2 cellular contexts compared by ENCODE assay signal in genomic region chr1:201537966-201538617, GRCh38.
TF ChIP-seq lines count a peak whose summit lies in the region.

No MANE protein-coding gene starts in this region.

TF ChIP-seq in GM12878, 131 proteins besides CTCF, POLR2A, EP300 and RAD21:
- TF ChIP-seq TCF12 (IDR thresholded peaks at IDR 0.05; ENCODE audit: low read depth, low read length) (no peak), SIX5 (IDR thresholded peaks at IDR 0.05; ENCODE audit: low read depth, low read length, severe bottlenecking) (no peak), BACH1 (IDR thresholded peaks at IDR 0.05; ENCODE audit: borderline replicate concordance) (no peak), ELK1 (IDR thresholded peaks at IDR 0.05; ENCODE audit: low read depth, low read length) (no peak), POLR2AphosphoS5 (IDR thresholded peaks at IDR 0.05; ENCODE audit: low read length) (no peak), BCL11A (IDR thresholded peaks at IDR 0.05; ENCODE audit: low read depth, low read length) (no peak), ATF7 (IDR thresholded peaks at IDR 0.05; ENCODE audit: low read depth) (no peak), SUPT20H (IDR thresholded peaks at IDR 0.05; ENCODE audit: borderline replicate concordance, control insufficient read depth, low read depth, low read length) (no peak), HSF1 (IDR thresholded peaks at IDR 0.05; ENCODE audit: low read depth, low read length) (no peak)
- TF ChIP-seq, protein P1, sequence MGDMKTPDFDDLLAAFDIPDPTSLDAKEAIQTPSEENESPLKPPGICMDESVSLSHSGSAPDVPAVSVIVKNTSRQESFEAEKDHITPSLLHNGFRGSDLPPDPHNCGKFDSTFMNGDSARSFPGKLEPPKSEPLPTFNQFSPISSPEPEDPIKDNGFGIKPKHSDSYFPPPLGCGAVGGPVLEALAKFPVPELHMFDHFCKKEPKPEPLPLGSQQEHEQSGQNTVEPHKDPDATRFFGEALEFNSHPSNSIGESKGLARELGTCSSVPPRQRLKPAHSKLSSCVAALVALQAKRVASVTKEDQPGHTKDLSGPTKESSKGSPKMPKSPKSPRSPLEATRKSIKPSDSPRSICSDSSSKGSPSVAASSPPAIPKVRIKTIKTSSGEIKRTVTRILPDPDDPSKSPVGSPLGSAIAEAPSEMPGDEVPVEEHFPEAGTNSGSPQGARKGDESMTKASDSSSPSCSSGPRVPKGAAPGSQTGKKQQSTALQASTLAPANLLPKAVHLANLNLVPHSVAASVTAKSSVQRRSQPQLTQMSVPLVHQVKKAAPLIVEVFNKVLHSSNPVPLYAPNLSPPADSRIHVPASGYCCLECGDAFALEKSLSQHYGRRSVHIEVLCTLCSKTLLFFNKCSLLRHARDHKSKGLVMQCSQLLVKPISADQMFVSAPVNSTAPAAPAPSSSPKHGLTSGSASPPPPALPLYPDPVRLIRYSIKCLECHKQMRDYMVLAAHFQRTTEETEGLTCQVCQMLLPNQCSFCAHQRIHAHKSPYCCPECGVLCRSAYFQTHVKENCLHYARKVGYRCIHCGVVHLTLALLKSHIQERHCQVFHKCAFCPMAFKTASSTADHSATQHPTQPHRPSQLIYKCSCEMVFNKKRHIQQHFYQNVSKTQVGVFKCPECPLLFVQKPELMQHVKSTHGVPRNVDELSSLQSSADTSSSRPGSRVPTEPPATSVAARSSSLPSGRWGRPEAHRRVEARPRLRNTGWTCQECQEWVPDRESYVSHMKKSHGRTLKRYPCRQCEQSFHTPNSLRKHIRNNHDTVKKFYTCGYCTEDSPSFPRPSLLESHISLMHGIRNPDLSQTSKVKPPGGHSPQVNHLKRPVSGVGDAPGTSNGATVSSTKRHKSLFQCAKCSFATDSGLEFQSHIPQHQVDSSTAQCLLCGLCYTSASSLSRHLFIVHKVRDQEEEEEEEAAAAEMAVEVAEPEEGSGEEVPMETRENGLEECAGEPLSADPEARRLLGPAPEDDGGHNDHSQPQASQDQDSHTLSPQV (IDR thresholded peaks at IDR 0.05): no peak

TF ChIP-seq in liver, 16 proteins besides CTCF, POLR2A, EP300 and RAD21:
- TF ChIP-seq YY1 (IDR thresholded peaks at IDR 0.05) (no peak), NR2F2 (IDR thresholded peaks at IDR 0.05) (no peak), RXRA (IDR thresholded peaks at IDR 0.05) (no peak), ZBTB33 (IDR thresholded peaks at IDR 0.05) (no peak), FOXA1 (IDR thresholded peaks at IDR 0.05) (no peak), HNF4A (conservative IDR thresholded peaks at IDR 0.05) (no peak), HNF4G (IDR thresholded peaks at IDR 0.05) (no peak)
- TF ChIP-seq, protein P2, sequence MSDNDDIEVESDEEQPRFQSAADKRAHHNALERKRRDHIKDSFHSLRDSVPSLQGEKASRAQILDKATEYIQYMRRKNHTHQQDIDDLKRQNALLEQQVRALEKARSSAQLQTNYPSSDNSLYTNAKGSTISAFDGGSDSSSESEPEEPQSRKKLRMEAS (IDR thresholded peaks at IDR 0.05): no peak
